In genomic region chr1:32703479-32704291, GRCh38 we compare ENCODE assay signal across 8 cellular contexts. TPM values are rescaled to one million over a fixed set of nuclear protein-coding genes. Genes with fewer than 3 reads are reported as not detected.
DNase-seq lines count a peak whose midpoint lies in the region; ATAC-seq and TF ChIP-seq lines count a peak whose summit lies in the region.

No MANE protein-coding gene starts in this region.

- peak overlapping the region; percentile 71; the same call in 1 of the 2 replicates for H2AFZ ChIP-seq in PC-9

- peaks cover 0 to 23% (median 0%) of the 10 kb centered on the region in 11 experiments; a peak in 4 of 22 replicates for H4K20me1 ChIP-seq in BLaER1 treated with 17β-estradiol and CSF1 and Interleukin-3, amounts not matched to agents 10 nM and 100 nM
- H4K20me1 ChIP-seq in PC-9 (ENCODE audit: insufficient read depth), result no peaks in the 10 kb centered on the region

- no peaks in the 10 kb centered on the region for H3K9me3 Mint-ChIP-seq in nephron

- H3F3A ChIP-seq in PC-9 (ENCODE audit: insufficient read depth, low read depth), result peaks cover 9% of the 10 kb centered on the region; the same call in 1 of the 2 replicates

- H3K27me3 ChIP-seq in BLaER1 treated with 17β-estradiol and CSF1 and Interleukin-3, amounts not matched to agents 10 nM and 100 nM, result peaks cover 28 to 48% (median 42%) of the 10 kb centered on the region in 11 experiments
- no peaks in the 10 kb centered on the region for H3K27me3 ChIP-seq in PC-9 (ENCODE audit: insufficient read depth, low read depth)

- peak overlapping the region; percentile 63 to 94 (median 91) for H3K27ac Mint-ChIP-seq in nephron

- H3K9me2 ChIP-seq in PC-9 (ENCODE audit: insufficient read depth), result no peaks in the 10 kb centered on the region

- H3K4me3 ChIP-seq in BLaER1 treated with 17β-estradiol and CSF1 and Interleukin-3, amounts not matched to agents 10 nM and 100 nM, result peak overlapping the region; percentile 51 to 73 (median 60); a peak in 19 of 20 replicates
- peak overlapping the region; percentile 62; the same call in 1 of the 2 replicates for H3K4me3 ChIP-seq in PC-9

- H3K4me1 Mint-ChIP-seq in nephron, result peaks cover 28% of the 10 kb centered on the region

- BruUV-seq in PC-9 (replicated peaks; lab: Mats Ljungman, UMichigan), result no TSS peak

- H3K9ac ChIP-seq in BLaER1 treated with 17β-estradiol and CSF1 and Interleukin-3, amounts not matched to agents 10 nM and 100 nM, result peak overlapping the region in 10 of 11 experiments; percentile 15 to 77 (median 67); a peak in 14 of 22 replicates

- intact Hi-C loops in PC-9 (cut with micrococcal nuclease; ENCODE audit: unreplicated experiment), result no loop called here

- peak in 1 of 2 experiments; percentile 44 for DNase-seq in PC-9
- no peak for DNase-seq in DMS114 treated with DMSO at 0.1 percent for 48 hours (lab: John Stamatoyannopoulos, UW; ENCODE audit: unreplicated experiment)
- no peak for DNase-seq in RKO (ENCODE audit: low spot score)

- no peaks in the 10 kb centered on the region for H3K36me3 ChIP-seq in BLaER1 treated with 17β-estradiol and CSF1 and Interleukin-3, amounts not matched to agents 10 nM and 100 nM
- no peaks in the 10 kb centered on the region for H3K36me3 ChIP-seq in PC-9 (ENCODE audit: low read depth)

- no peaks in the 10 kb centered on the region for H3K79me2 ChIP-seq in PC-9 (ENCODE audit: low read depth)

- H3K27ac ChIP-seq in BLaER1 treated with 17β-estradiol and CSF1 and Interleukin-3, amounts not matched to agents 10 nM and 100 nM, result no peak overlapping the region; a peak in 1 of 22 replicates
- no peak overlapping the region for H3K27ac ChIP-seq in PC-9

- H3K4me3 Mint-ChIP-seq in nephron, result peak overlapping the region; percentile 82 to 87 (median 83)

- no peak for TF ChIP-seq CTCF in PC-9 (conservative IDR thresholded peaks at IDR 0.05)
- no peak for TF ChIP-seq CTCF in nephron (IDR thresholded peaks at IDR 0.05; ENCODE audit: unreplicated experiment in 3 of 3)

- H3K27me3 Mint-ChIP-seq in nephron (ENCODE audit: low read depth), result peaks cover 4% of the 10 kb centered on the region

- H3K4me2 ChIP-seq in BLaER1 treated with 17β-estradiol and CSF1 and Interleukin-3, amounts not matched to agents 10 nM and 100 nM, result peak overlapping the region; percentile 92 to 98 (median 96)
- H3K4me2 ChIP-seq in PC-9, result peak overlapping the region; percentile 83

- peak; percentile 15 for ATAC-seq in esophagus mucosa
- no peak for ATAC-seq in HG03342 (IDR thresholded peaks at IDR 0.05; ENCODE audit: unreplicated experiment)
- ATAC-seq in GM21526 (IDR thresholded peaks at IDR 0.05; ENCODE audit: low FRiP score, unreplicated experiment), result no peak

- POLR2A ChIA-PET in PC-9 (lab: Charles Lee; ENCODE audit: unreplicated experiment), result no interaction called here

- CTCF ChIA-PET in PC-9 (lab: Charles Lee), result interaction anchor here (0.5 kb wide), 1 partner anchor 58 kb away, joined by 3 read pairs; no protein-coding TSS in a partner anchor

- peaks cover 28 to 45% (median 37%) of the 10 kb centered on the region in 10 experiments for H3K4me1 ChIP-seq in BLaER1 treated with 17β-estradiol and CSF1 and Interleukin-3, amounts not matched to agents 10 nM and 100 nM
- H3K4me1 ChIP-seq in PC-9 (replicated peaks; ENCODE audit: insufficient read depth), result peaks cover 9% of the 10 kb centered on the region

- H3K36me3 Mint-ChIP-seq in nephron (ENCODE audit: low read depth), result no peaks in the 10 kb centered on the region

- H3K9me3 ChIP-seq in BLaER1 treated with 17β-estradiol and CSF1 and Interleukin-3, amounts not matched to agents 10 nM and 100 nM (replicated peaks in 1 of 11), result peaks cover 0 to 6% (median 0%) of the 10 kb centered on the region in 11 experiments; a peak in 2 of 22 replicates
- H3K9me3 ChIP-seq in PC-9 (ENCODE audit: insufficient read depth, low read depth), result no peaks in the 10 kb centered on the region

RNA-seq across cellular contexts. Expression of gene SYNC, which starts 1.1 kb away (rescaled TPM):
- 2.1 and 2.8 TPM in 2 replicates for total RNA-seq in PC-9 (2021)
- total RNA-seq in esophagus mucosa, result 5.0 TPM

RNA-seq across cellular contexts. Expression of gene RBBP4, which starts 52.7 kb away (rescaled TPM):
- total RNA-seq in PC-9 (2021), result 185 and 206 TPM in 2 replicates
- total RNA-seq in esophagus mucosa, result 95.8 TPM

RNA-seq across cellular contexts. Expression of gene ZBTB8OS, which starts 53.3 kb away (rescaled TPM):
- total RNA-seq in PC-9 (2021) (36.0 and 42.7 TPM in 2 replicates), esophagus mucosa (30.6 TPM)
